Comparison of ENCODE assay signal across 8 cellular contexts in the genomic region with DNA sequence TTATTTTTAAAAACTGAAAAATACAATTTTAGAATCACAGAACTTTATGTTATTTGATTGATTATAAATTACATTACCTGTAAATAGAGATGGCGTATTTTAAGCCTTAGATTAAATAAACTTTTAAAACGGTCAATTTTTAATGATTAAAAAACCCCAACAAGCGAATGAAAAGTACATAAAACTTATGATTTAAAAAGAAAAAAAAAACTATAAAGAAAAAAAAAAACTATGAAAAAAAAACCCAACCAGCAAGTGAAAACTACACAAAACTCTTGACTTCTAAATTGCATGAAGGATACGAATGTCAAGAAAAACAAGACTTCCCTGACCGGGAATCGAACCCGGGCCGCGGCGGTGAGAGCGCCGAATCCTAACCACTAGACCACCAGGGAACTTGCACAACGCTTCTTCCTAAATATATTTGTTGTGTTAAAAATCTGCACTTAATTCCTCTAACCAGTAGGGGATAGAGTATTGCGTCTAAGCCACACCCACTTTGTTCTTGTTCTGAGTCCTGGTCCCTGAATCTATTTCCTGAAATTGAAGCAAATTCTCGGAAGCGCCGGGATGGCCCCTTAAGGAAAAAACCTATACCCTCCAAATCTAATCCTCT. TPM values are rescaled to one million over a fixed set of nuclear protein-coding genes. Genes with fewer than 3 reads are reported as not detected.
DNase-seq lines count a peak whose midpoint lies in the region; ATAC-seq and TF ChIP-seq lines count a peak whose summit lies in the region.

No MANE protein-coding gene starts in this region.

- peaks cover 11% of the 10 kb centered on the region for H3K4me1 Mint-ChIP-seq in HFFc6 (ENCODE audit: low read depth)

- peaks cover 10% of the 10 kb centered on the region for H3K27me3 Mint-ChIP-seq in HFFc6 (ENCODE audit: insufficient read depth)

- no peak overlapping the region for H3K4me3 Mint-ChIP-seq in HFFc6

- H3K36me3 Mint-ChIP-seq in HFFc6 (ENCODE audit: low read depth), result no peaks in the 10 kb centered on the region
- H3K36me3 Mint-ChIP-seq in activated naive CD4-positive, alpha-beta T cell treated with anti-CD3 and anti-CD28 coated beads, Interleukin-2, amount 50 U/mL, for 72 hours, result peaks cover 0 to 4% of the 10 kb centered on the region in 2 donors

- H3K4me3 ChIP-seq in SK-N-MC (peak overlapping the region; percentile 91), osteoblast (ENCODE audit: insufficient read depth, low read length) (peak overlapping the region; percentile 86), thoracic aorta (peak overlapping the region; percentile 95)

- peak; percentile 85 to 86 for ATAC-seq in activated naive CD4-positive, alpha-beta T cell treated with anti-CD3 and anti-CD28 coated beads, Interleukin-2, amount 50 U/mL, for 72 hours
- peak; percentile 99 for ATAC-seq in thoracic aorta (ENCODE audit: insufficient number of reproducible peaks, low FRiP score, low read depth)

- H3K27ac Mint-ChIP-seq in HFFc6, result no peak overlapping the region
- no peak overlapping the region for H3K27ac Mint-ChIP-seq in activated naive CD4-positive, alpha-beta T cell treated with anti-CD3 and anti-CD28 coated beads, Interleukin-2, amount 50 U/mL, for 72 hours

- peak; percentile 83 for DNase-seq in GM03348 (ENCODE audit: low spot score)
- peak; percentile 87 for DNase-seq in HFFc6
- DNase-seq in NAMALWA (ENCODE audit: low spot score), result peak; percentile 96
- DNase-seq in SK-N-MC (ENCODE audit: low read depth, low spot score), result peak; percentile 99
- peak; percentile 86 to 87 for DNase-seq in activated naive CD4-positive, alpha-beta T cell treated with anti-CD3 and anti-CD28 coated beads, Interleukin-2, amount 50 U/mL, for 72 hours (ENCODE audit: low spot score in 2 of 2)
- peak; percentile 67 to 94 (median 88) for DNase-seq in head of caudate nucleus
- peak; percentile 91 for DNase-seq in osteoblast (ENCODE audit: insufficient read length, low spot score, missing footprints)
- no peak for DNase-seq in thoracic aorta (ENCODE audit: low spot score)

- peaks cover 6% of the 10 kb centered on the region for H3K27me3 ChIP-seq in osteoblast (ENCODE audit: insufficient read depth, low read length)
- no peaks in the 10 kb centered on the region for H3K27me3 ChIP-seq in thoracic aorta (replicated peaks; ENCODE audit: insufficient read depth)

- intact Hi-C loops in head of caudate nucleus (cut with DNase I), result no loop called here

- no peaks in the 10 kb centered on the region for H3K79me2 ChIP-seq in osteoblast (ENCODE audit: insufficient read depth, low read length)

- H3K9ac ChIP-seq in SK-N-MC (ENCODE audit: insufficient read length), result peak overlapping the region; percentile 92

- H3K27ac ChIP-seq in SK-N-MC (peak overlapping the region; percentile 96), osteoblast (ENCODE audit: low read depth, low read length) (peak overlapping the region; percentile 96), thoracic aorta (peak overlapping the region; percentile 96 to 98)

- H3K4me1 ChIP-seq in osteoblast (ENCODE audit: insufficient read depth, low read length) (peaks cover 17% of the 10 kb centered on the region), thoracic aorta (ENCODE audit: control insufficient read depth in 1 of 2, low read depth in 2 of 2) (peaks cover 5 to 6% of the 10 kb centered on the region in 2 donors)

- peak overlapping the region; percentile 97 for H2AFZ ChIP-seq in osteoblast (ENCODE audit: low read length)

- no peaks in the 10 kb centered on the region for H3K9me3 Mint-ChIP-seq in HFFc6
- H3K9me3 Mint-ChIP-seq in activated naive CD4-positive, alpha-beta T cell treated with anti-CD3 and anti-CD28 coated beads, Interleukin-2, amount 50 U/mL, for 72 hours, result peaks cover 0 to 7% of the 10 kb centered on the region in 2 donors

- peak overlapping the region; percentile 100 for H3K4me2 ChIP-seq in osteoblast (ENCODE audit: insufficient read depth, low read length)

- H4K20me1 ChIP-seq in osteoblast (ENCODE audit: insufficient read depth, low read length), result no peaks in the 10 kb centered on the region

- no peaks in the 10 kb centered on the region for H3K9me3 ChIP-seq in SK-N-MC (ENCODE audit: low read depth, low read length)
- no peaks in the 10 kb centered on the region for H3K9me3 ChIP-seq in osteoblast (ENCODE audit: low read depth, low read length)
- no peaks in the 10 kb centered on the region for H3K9me3 ChIP-seq in thoracic aorta

- H3K36me3 ChIP-seq in SK-N-MC (ENCODE audit: insufficient read depth, low read length) (no peaks in the 10 kb centered on the region), osteoblast (ENCODE audit: insufficient read depth, low read length) (no peaks in the 10 kb centered on the region), thoracic aorta (no peaks in the 10 kb centered on the region)

- TF ChIP-seq CTCF in HFFc6 (IDR thresholded peaks at IDR 0.05) (peak; percentile 47), osteoblast (IDR thresholded peaks at IDR 0.05; ENCODE audit: extremely low read depth, low read depth, low read length) (no peak), thoracic aorta (IDR thresholded peaks at IDR 0.05) (peak; percentile 39)

RNA-seq across cellular contexts. Expression of gene NCOA7, which starts 10.7 kb away (rescaled TPM):
- 10 to 100 TPM; 27.1 to 29.3 (median 28.6) TPM for total RNA-seq in HFFc6 (2021; fragmentation: NEBNext Ultra II Directional; extraction: Animal tissue kit (Norgen Biotek cat#: 25700))
- 10 to 100 TPM; 50.8 to 58.8 TPM for total RNA-seq in activated naive CD4-positive, alpha-beta T cell treated with anti-CD3 and anti-CD28 coated beads, Interleukin-2, amount 50 U/mL, for 72 hours
- total RNA-seq in osteoblast (30.4 and 34.0 TPM in 2 replicates), thoracic aorta (10 to 100 TPM; 29.6 to 87.1 TPM)

RNA-seq across cellular contexts. Expression of gene HEY2, which starts 30.6 kb away (rescaled TPM):
- not detected for total RNA-seq in HFFc6 (2021; fragmentation: NEBNext Ultra II Directional; extraction: Animal tissue kit (Norgen Biotek cat#: 25700))
- total RNA-seq in activated naive CD4-positive, alpha-beta T cell treated with anti-CD3 and anti-CD28 coated beads, Interleukin-2, amount 50 U/mL, for 72 hours, result not detected
- 2.2 and 2.4 TPM in 2 replicates for total RNA-seq in osteoblast
- 10 to 100 TPM; 26.5 to 40.9 TPM for total RNA-seq in thoracic aorta
